ENCODE assay signal across 1 cellular context in the genomic region with DNA sequence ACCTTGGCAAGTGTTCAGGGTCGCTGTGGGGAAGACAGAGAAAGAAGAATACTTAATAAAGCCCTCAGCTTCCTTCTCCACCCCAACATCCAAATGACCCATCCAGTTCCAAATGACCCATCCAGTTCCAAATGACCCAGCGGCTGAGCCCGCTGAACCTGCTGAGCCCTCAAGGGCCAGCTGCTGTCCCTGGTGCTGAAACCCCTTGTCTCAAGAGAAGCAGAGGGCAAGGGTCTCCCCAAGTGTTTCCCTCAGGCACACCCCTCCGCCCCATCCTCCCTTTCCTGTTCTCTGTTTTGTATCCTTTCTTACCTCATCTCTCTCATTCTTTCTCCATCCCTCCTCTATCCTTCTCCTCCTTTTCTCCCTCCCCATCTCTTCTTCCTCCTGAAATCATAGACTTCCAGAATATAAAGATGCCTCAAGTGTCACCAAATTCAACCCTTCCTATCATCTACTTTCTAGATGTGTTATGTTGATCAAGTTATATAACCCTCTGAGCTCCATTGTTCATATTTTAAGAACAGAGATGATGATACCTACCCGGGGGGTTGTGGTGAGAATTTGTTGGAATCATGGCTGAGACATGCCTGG.
TF ChIP-seq lines count a peak whose summit lies in the region.

No MANE protein-coding gene starts in this region.

TF ChIP-seq in GM23338, 12 proteins besides CTCF, POLR2A, EP300 and RAD21 (continued from another document):
- TF ChIP-seq REST (IDR thresholded peaks at IDR 0.05; ENCODE audit: unreplicated experiment), result peak; percentile 97
